ENCODE assay signal across 9 cellular contexts in the genomic region with DNA sequence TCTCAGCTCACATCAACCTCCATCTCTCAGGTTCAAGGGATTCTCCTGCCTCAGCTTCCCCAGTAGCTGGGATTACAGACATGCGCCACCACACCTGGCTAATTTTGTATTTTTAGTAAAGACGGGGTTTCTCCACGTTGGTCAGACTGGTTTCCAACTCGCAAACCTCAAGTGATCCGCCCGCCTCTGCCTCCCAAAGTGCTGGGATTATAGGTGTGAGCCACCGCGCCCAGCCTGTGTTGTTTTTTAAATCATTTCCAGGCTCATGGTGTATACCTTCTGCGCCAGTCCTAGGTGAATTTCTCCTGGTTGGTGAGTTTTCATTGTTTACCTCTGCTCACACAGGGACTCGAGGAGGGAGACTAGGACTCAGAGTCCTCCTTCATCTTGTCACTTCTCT. TPM values are rescaled to one million over a fixed set of nuclear protein-coding genes. Genes with fewer than 3 reads are reported as not detected.
DNase-seq lines count a peak whose midpoint lies in the region; ATAC-seq and TF ChIP-seq lines count a peak whose summit lies in the region.
"Not testable (repeated sequence)": the region's sequence is repeated elsewhere in the genome, so short reads cannot be mapped to it uniquely, and the experiment has no call there.
"Had no signal": no experiment of that assay in that cellular context is flagged by ENCODE, and none has a peak within 500 bp of the region (broad histone marks: within the 10 kb centered on the region; RNA-seq: fewer than 3 reads in every experiment).

No MANE protein-coding gene starts in this region.

- POLR2A ChIA-PET in activated CD8-positive, alpha-beta T cell treated with anti-CD3 and anti-CD28 coated beads, Interleukin-2, amount 10 ng/mL, durations not matched to agents 7 days and 5 days (lab: Charles Lee), result interaction anchor here (0.6 to 1.1 kb wide), 4 partner anchors 36 to 150 kb away, joined by 3 read pairs; no protein-coding TSS in a partner anchor

- peak overlapping the region; percentile 84 for H3K4me3 Mint-ChIP-seq in activated CD8-positive, alpha-beta T cell treated with anti-CD3 and anti-CD28 coated beads, Interleukin-2, amount 10 ng/mL, durations not matched to agents 7 days and 5 days
- peak overlapping the region; percentile 92 for H3K4me3 Mint-ChIP-seq in glutamatergic neuron (ENCODE audit: unreplicated experiment)
- H3K4me3 Mint-ChIP-seq in mesothelial cell of epicardium, result peak overlapping the region; percentile 83

- not testable (repeated sequence) for TF ChIP-seq CTCF in cardiac fibroblast (IDR thresholded peaks at IDR 0.05; ENCODE audit: low read depth, low read length); glutamatergic neuron (IDR thresholded peaks at IDR 0.05; ENCODE audit: partially characterized antibody, unreplicated experiment); mesothelial cell of epicardium (IDR thresholded peaks at IDR 0.05; ENCODE audit: unreplicated experiment); retinal pigment epithelial cell (conservative IDR thresholded peaks at IDR 0.05; ENCODE audit: low read depth, low read length)

- H3K36me3 Mint-ChIP-seq in activated CD8-positive, alpha-beta T cell treated with anti-CD3 and anti-CD28 coated beads, Interleukin-2, amount 10 ng/mL, durations not matched to agents 7 days and 5 days (ENCODE audit: low read depth), result peaks cover 52% of the 10 kb centered on the region
- H3K36me3 Mint-ChIP-seq in glutamatergic neuron (ENCODE audit: unreplicated experiment) (peaks cover 15% of the 10 kb centered on the region), mesothelial cell of epicardium (peaks cover 33% of the 10 kb centered on the region)

- peaks cover 15% of the 10 kb centered on the region; the same call in 1 of the 2 replicates for H3K9me3 ChIP-seq in NT2/D1 (ENCODE audit: insufficient read depth, low read length)

- H3K27ac ChIP-seq in urinary bladder (ENCODE audit: low read depth), result not testable (repeated sequence)

- CTCF ChIA-PET in activated CD8-positive, alpha-beta T cell treated with anti-CD3 and anti-CD28 coated beads, Interleukin-2, amount 10 ng/mL, durations not matched to agents 7 days and 5 days (lab: Charles Lee), result not testable (repeated sequence)

- H3K27me3 ChIP-seq in NT2/D1 (ENCODE audit: insufficient read depth, insufficient read length), result peaks cover 18% of the 10 kb centered on the region

- ATAC-seq in activated CD8-positive, alpha-beta T cell treated with anti-CD3 and anti-CD28 coated beads, Interleukin-2, amount 10 ng/mL, durations not matched to agents 7 days and 5 days, result not testable (repeated sequence)

- peak overlapping the region; percentile 94 for H3K27ac Mint-ChIP-seq in activated CD8-positive, alpha-beta T cell treated with anti-CD3 and anti-CD28 coated beads, Interleukin-2, amount 10 ng/mL, durations not matched to agents 7 days and 5 days
- H3K27ac Mint-ChIP-seq in glutamatergic neuron (ENCODE audit: unreplicated experiment), result peak overlapping the region; percentile 95
- H3K27ac Mint-ChIP-seq in mesothelial cell of epicardium, result peak overlapping the region; percentile 95

- peaks cover 60% of the 10 kb centered on the region for H3K4me1 Mint-ChIP-seq in activated CD8-positive, alpha-beta T cell treated with anti-CD3 and anti-CD28 coated beads, Interleukin-2, amount 10 ng/mL, durations not matched to agents 7 days and 5 days (ENCODE audit: low read depth)
- H3K4me1 Mint-ChIP-seq in glutamatergic neuron (ENCODE audit: low read depth, unreplicated experiment), result peaks cover 24% of the 10 kb centered on the region
- peaks cover 37% of the 10 kb centered on the region for H3K4me1 Mint-ChIP-seq in mesothelial cell of epicardium

- peak overlapping the region; percentile 98 for H3K9ac ChIP-seq in NT2/D1 (ENCODE audit: insufficient read length, low read depth)

- peaks cover 18% of the 10 kb centered on the region for H3K4me1 ChIP-seq in NT2/D1 (ENCODE audit: insufficient read depth, insufficient read length)
- not testable (repeated sequence) for H3K4me1 ChIP-seq in urinary bladder (ENCODE audit: insufficient read depth)

- H3K36me3 ChIP-seq in NT2/D1 (ENCODE audit: insufficient read depth, insufficient read length, low read length), result peaks cover 53% of the 10 kb centered on the region
- H3K36me3 ChIP-seq in urinary bladder (ENCODE audit: insufficient read depth), result not testable (repeated sequence)

- not testable (repeated sequence) for H3K9me3 Mint-ChIP-seq in activated CD8-positive, alpha-beta T cell treated with anti-CD3 and anti-CD28 coated beads, Interleukin-2, amount 10 ng/mL, durations not matched to agents 7 days and 5 days (ENCODE audit: insufficient read depth); mesothelial cell of epicardium
- H3K9me3 Mint-ChIP-seq in glutamatergic neuron (ENCODE audit: unreplicated experiment), result peaks cover 25% of the 10 kb centered on the region

- H3K4me3 ChIP-seq in GM08714 (ENCODE audit: low read length), result peak overlapping the region; percentile 82
- H3K4me3 ChIP-seq in NT2/D1 (ENCODE audit: insufficient read length, low read depth), result peak overlapping the region; percentile 97
- peak overlapping the region; percentile 98 to 99 for H3K4me3 ChIP-seq in cardiac fibroblast (replicated peaks in 1 of 2; ENCODE audit: low read depth in 2 of 2, low read length in 2 of 2)
- peak overlapping the region; percentile 89 for H3K4me3 ChIP-seq in retinal pigment epithelial cell (ENCODE audit: low read length)
- H3K4me3 ChIP-seq in urinary bladder (ENCODE audit: low read depth, low read length), result peak overlapping the region; percentile 88

- WGBS in urinary bladder, result 78% methylated on average over 10 of the region's 10 CpGs

- DNase-seq in NT2/D1 (ENCODE audit: low read depth, low spot score); activated CD8-positive, alpha-beta T cell treated with anti-CD3 and anti-CD28 coated beads, Interleukin-2, amount 10 ng/mL, durations not matched to agents 7 days and 5 days; cardiac fibroblast (ENCODE audit: low read depth in 2 of 2); glutamatergic neuron; mesothelial cell of epicardium (ENCODE audit: low spot score in 2 of 2, unreplicated experiment in 2 of 2); retinal pigment epithelial cell (ENCODE audit: low read depth): not testable (repeated sequence)

- H3K27me3 Mint-ChIP-seq in activated CD8-positive, alpha-beta T cell treated with anti-CD3 and anti-CD28 coated beads, Interleukin-2, amount 10 ng/mL, durations not matched to agents 7 days and 5 days (ENCODE audit: low read depth), result not testable (repeated sequence)
- H3K27me3 Mint-ChIP-seq in glutamatergic neuron (ENCODE audit: unreplicated experiment), result peaks cover 24% of the 10 kb centered on the region
- peaks cover 11% of the 10 kb centered on the region for H3K27me3 Mint-ChIP-seq in mesothelial cell of epicardium (ENCODE audit: low read depth)

RNA-seq across cellular contexts. Expression of a gene that starts 45.7 kb away (rescaled TPM):
- total RNA-seq in activated CD8-positive, alpha-beta T cell treated with anti-CD3 and anti-CD28 coated beads, Interleukin-2, amount 10 ng/mL, durations not matched to agents 7 days and 5 days, result under 1 TPM; 0.39 to 0.53 TPM
- total RNA-seq in glutamatergic neuron (ENCODE audit: unreplicated experiment), result 115 TPM
- 4.5 to 4.7 TPM (median 4.6 TPM) in 3 replicates for total RNA-seq in mesothelial cell of epicardium
- total RNA-seq in urinary bladder, result 0.48 TPM
- polyA plus RNA-seq in urinary bladder, result 3.6 TPM
- total RNA-seq: HT1080 had no signal

Comparison
In these comparisons a context has a peak if more than half of its experiments do, and no peak if none do; other contexts are left out.
1. RNA of a gene that starts 45.7 kb away (total RNA-seq): 115 TPM in glutamatergic neuron (single experiment); 4.5 to 4.7 TPM in mesothelial cell of epicardium, 0.39 to 0.53 TPM in activated CD8-positive, alpha-beta T cell treated with anti-CD3 and anti-CD28 coated beads, Interleukin-2, amount 10 ng/mL, durations not matched to agents 7 days and 5 days and 0.48 TPM in urinary bladder (single experiment); every median in the first group is over 10 times any median in the second.
2. Peak in every context shown above with its lines, with median percentiles within 50 percentile points of each other: H3K4me3 ChIP-seq, H3K27ac Mint-ChIP-seq and H3K4me3 Mint-ChIP-seq.